ENCODE assay signal across 21 cellular contexts in the genomic region with DNA sequence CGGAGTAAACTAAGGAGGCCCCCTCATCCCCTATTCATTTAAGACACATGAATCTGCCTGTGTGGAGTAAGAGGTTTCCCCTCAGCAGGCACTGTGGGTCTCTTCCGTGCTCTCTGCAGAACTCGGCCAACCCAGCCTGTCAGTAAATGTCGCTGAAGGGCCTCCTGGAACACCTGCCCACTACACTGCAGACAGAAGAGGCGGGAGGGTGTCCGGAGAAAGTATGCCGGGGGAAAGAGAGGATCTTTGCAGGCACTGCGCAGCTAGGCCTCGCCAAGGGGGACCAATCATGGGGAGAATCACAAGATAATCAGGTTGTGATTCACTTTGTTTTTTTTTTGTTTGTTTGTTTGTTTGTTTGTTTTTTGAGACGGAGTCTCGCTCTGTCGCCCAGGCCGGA.
DNase-seq lines count a peak whose midpoint lies in the region; ATAC-seq, FAIRE-seq and TF ChIP-seq lines count a peak whose summit lies in the region.
"Had no signal": no experiment of that assay in that cellular context is flagged by ENCODE, and none has a peak within 500 bp of the region (broad histone marks: within the 10 kb centered on the region; RNA-seq: fewer than 3 reads in every experiment).

No MANE protein-coding gene starts in this region.

- no peaks in the 10 kb centered on the region for H3K9me3 ChIP-seq in HepG2 (ENCODE audit: low read length)
- H3K9me3 ChIP-seq: Peyer's patch had no signal

- H3K9me3 Mint-ChIP-seq in osteocyte (ENCODE audit: unreplicated experiment), result peaks cover 4% of the 10 kb centered on the region

- DNase-seq in AG20443 (ENCODE audit: low spot score) (peak; percentile 2), HEK293T (ENCODE audit: extremely low spot score) (peak; percentile 3), iPS-NIHi7 (ENCODE audit: extremely low spot score) (peak; percentile 6), osteocyte (ENCODE audit: extremely low spot score, unreplicated experiment) (peak; percentile 48), HepG2 (ENCODE audit: low spot score) (no peak), NCI-H2171 treated with DMSO at 0.1 percent for 48 hours (lab: John Stamatoyannopoulos, UW) (no peak), HCEC 1CT (no peak), hypothalamus (lab: John Stamatoyannopoulos, UW) (no peak)
- DNase-seq: DMS79, KBM-7, MM.1S, NCI-H1048, NCI-H1417 treated with DMSO at 0.1 percent for 48 hours, NCI-H187, NCI-H524 treated with DMSO at 0.1 percent for 48 hours, NCI-H82 had no signal

- POLR2A ChIA-PET in HEK293T (lab: Yijun Ruan, JAX), result no interaction called here
- POLR2A ChIA-PET in HepG2 (lab: Yijun Ruan, JAX), result no interaction called here

- no peak for TF ChIP-seq POLR2A in HepG2 (IDR thresholded peaks at IDR 0.05; ENCODE audit: insufficient read depth in 1 of 2, low read depth in 2 of 2, low read length in 2 of 2)

- no peak overlapping the region for H3K27ac Mint-ChIP-seq in osteocyte (ENCODE audit: unreplicated experiment)
- H3K27ac Mint-ChIP-seq: B cell had no signal

- no peaks in the 10 kb centered on the region for H3K36me3 Mint-ChIP-seq in osteocyte (ENCODE audit: unreplicated experiment)
- H3K36me3 Mint-ChIP-seq: CD14-positive monocyte had no signal

- ATAC-seq in HepG2, result no peak

- no peak for TF ChIP-seq RAD21 in HepG2 (CRISPR knock-in tag; IDR thresholded peaks at IDR 0.05)

- H3K9ac ChIP-seq in HepG2 (ENCODE audit: insufficient read depth, low read depth, low read length), result no peak overlapping the region

- in situ Hi-C loops in HepG2 (cut with HindIII; ENCODE audit: extremely low pct_ligation_motif_present, low pct_unique_long_range_greater_than_20kb), result no loop called here

- CTCF ChIA-PET in HEK293T (lab: Yijun Ruan, JAX) (no interaction called here), HepG2 (lab: Yijun Ruan, JAX; ENCODE audit: low intra/inter-chr PET ratio, low total read pairs) (no interaction called here)

- no peaks in the 10 kb centered on the region for H3K36me3 ChIP-seq in HepG2 (replicated peaks in 1 of 2; ENCODE audit: control insufficient read depth in 1 of 2, insufficient read depth in 2 of 2, low read length in 2 of 2)
- H3K36me3 ChIP-seq: Peyer's patch had no signal

- FAIRE-seq in HepG2 (lab: Jason Lieb, UNC), result no peak
- FAIRE-seq: A204.1, H54 had no signal

- TF ChIP-seq EP300 in HepG2 (IDR thresholded peaks at IDR 0.05; ENCODE audit: low read depth in 2 of 2, low read length in 2 of 2) (no peak), HepG2 (CRISPR knock-in tag; IDR thresholded peaks at IDR 0.05; ENCODE audit: borderline replicate concordance) (no peak)

- no peak overlapping the region for H3K27ac ChIP-seq in HepG2 (ENCODE audit: extremely low read length, insufficient read depth, low read length)
- H3K27ac ChIP-seq: Peyer's patch had no signal

- H3K4me1 Mint-ChIP-seq in osteocyte (ENCODE audit: unreplicated experiment), result no peaks in the 10 kb centered on the region
- H3K4me1 Mint-ChIP-seq: B cell had no signal

- H3K4me3 ChIP-seq in HepG2 (replicated peaks in 1 of 3; ENCODE audit: insufficient read depth in 1 of 3, low read depth in 2 of 3, low read length in 3 of 3), result no peak overlapping the region
- H3K4me3 ChIP-seq: Peyer's patch had no signal

- intact Hi-C loops in HepG2 (cut with micrococcal nuclease; ENCODE audit: unreplicated experiment), result no loop called here

- H3K79me2 ChIP-seq in HepG2 (ENCODE audit: insufficient read depth, low read length), result no peaks in the 10 kb centered on the region

- WGBS in HepG2 (ENCODE audit: low lambda C conversion rate), result 58% methylated on average over 13 of the region's 13 CpGs

- BruUV-seq in HepG2 (replicated peaks; lab: Mats Ljungman, UMichigan), result no TSS peak

- H2AFZ ChIP-seq in HepG2 (ENCODE audit: low read length), result no peak overlapping the region

- no peak overlapping the region for H3K4me2 ChIP-seq in HepG2 (ENCODE audit: low read depth, low read length)

- H3K4me1 ChIP-seq in HepG2 (ENCODE audit: insufficient read depth, low read length), result peaks cover under 1% of the 10 kb centered on the region; the same call in 1 of the 2 replicates
- H3K4me1 ChIP-seq: Peyer's patch had no signal

- no peak overlapping the region for H3K4me3 Mint-ChIP-seq in osteocyte (ENCODE audit: unreplicated experiment)
- H3K4me3 Mint-ChIP-seq: B cell, CD14-positive monocyte had no signal

- no peak for TF ChIP-seq CTCF in osteocyte (IDR thresholded peaks at IDR 0.05)
- TF ChIP-seq CTCF in HepG2 (CRISPR knock-in tag; IDR thresholded peaks at IDR 0.05), result no peak

- H3K27me3 Mint-ChIP-seq in osteocyte (ENCODE audit: unreplicated experiment), result peaks cover 7% of the 10 kb centered on the region

- H3K27me3 ChIP-seq in HepG2 (ENCODE audit: control insufficient read depth in 1 of 2, insufficient read depth in 2 of 2, low read length in 2 of 2), result 0 out of 5 replicates have a peak, but pooled peaks cover 0 to 2% of the 10 kb centered on the region in 2 experiments
- H3K27me3 ChIP-seq: Peyer's patch had no signal

- no peaks in the 10 kb centered on the region for H4K20me1 ChIP-seq in HepG2 (ENCODE audit: insufficient read depth, low read length)

TF ChIP-seq in HEK293T, 16 proteins besides CTCF, POLR2A, EP300 and RAD21:
- no peak for TF ChIP-seq NFRKB (IDR thresholded peaks at IDR 0.05)
- TF ChIP-seq, protein P1, sequence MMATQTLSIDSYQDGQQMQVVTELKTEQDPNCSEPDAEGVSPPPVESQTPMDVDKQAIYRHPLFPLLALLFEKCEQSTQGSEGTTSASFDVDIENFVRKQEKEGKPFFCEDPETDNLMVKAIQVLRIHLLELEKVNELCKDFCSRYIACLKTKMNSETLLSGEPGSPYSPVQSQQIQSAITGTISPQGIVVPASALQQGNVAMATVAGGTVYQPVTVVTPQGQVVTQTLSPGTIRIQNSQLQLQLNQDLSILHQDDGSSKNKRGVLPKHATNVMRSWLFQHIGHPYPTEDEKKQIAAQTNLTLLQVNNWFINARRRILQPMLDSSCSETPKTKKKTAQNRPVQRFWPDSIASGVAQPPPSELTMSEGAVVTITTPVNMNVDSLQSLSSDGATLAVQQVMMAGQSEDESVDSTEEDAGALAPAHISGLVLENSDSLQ (IDR thresholded peaks at IDR 0.05), result no peak
- no peak for TF ChIP-seq FOXM1 (IDR thresholded peaks at IDR 0.05; ENCODE audit: borderline replicate concordance)
- TF ChIP-seq FOXA1 (IDR thresholded peaks at IDR 0.05), result no peak
- no peak for TF ChIP-seq L3MBTL2 (conservative IDR thresholded peaks at IDR 0.05)
- TF ChIP-seq SP1 (IDR thresholded peaks at IDR 0.05), result no peak
- no peak for TF ChIP-seq HDGF (IDR thresholded peaks at IDR 0.05; ENCODE audit: borderline replicate concordance)
- TF ChIP-seq BHLHE40 (IDR thresholded peaks at IDR 0.05; ENCODE audit: borderline replicate concordance), result no peak
- TF ChIP-seq CTBP1 (IDR thresholded peaks at IDR 0.05; ENCODE audit: borderline replicate concordance), result no peak

TF ChIP-seq in HepG2, 621 proteins besides CTCF, POLR2A, EP300 and RAD21:
- TF ChIP-seq ZBTB21 (CRISPR knock-in tag; IDR thresholded peaks at IDR 0.05) (no peak), MXD4 (CRISPR knock-in tag; IDR thresholded peaks at IDR 0.05) (no peak), PTBP1 (IDR thresholded peaks at IDR 0.05; ENCODE audit: low read depth, low read length, poor library complexity, severe bottlenecking) (no peak), SP5 (CRISPR knock-in tag; IDR thresholded peaks at IDR 0.05; ENCODE audit: borderline replicate concordance, low read depth) (no peak), SNAI1 (CRISPR knock-in tag; IDR thresholded peaks at IDR 0.05; ENCODE audit: borderline replicate concordance) (no peak), TMF1 (CRISPR knock-in tag; IDR thresholded peaks at IDR 0.05; ENCODE audit: low read depth) (no peak), FOXJ3 (CRISPR knock-in tag; IDR thresholded peaks at IDR 0.05; ENCODE audit: borderline replicate concordance) (no peak), MBD4 (IDR thresholded peaks at IDR 0.05; ENCODE audit: borderline replicate concordance, low read length) (no peak), KDM4B (CRISPR knock-in tag; IDR thresholded peaks at IDR 0.05) (no peak), ZFY (CRISPR knock-in tag; IDR thresholded peaks at IDR 0.05) (no peak), SNAPC2 (CRISPR knock-in tag; IDR thresholded peaks at IDR 0.05) (no peak), SMC3 (IDR thresholded peaks at IDR 0.05; ENCODE audit: low read length) (no peak), ZNF562 (CRISPR knock-in tag; IDR thresholded peaks at IDR 0.05; ENCODE audit: borderline replicate concordance) (no peak), KLF11 (CRISPR knock-in tag; IDR thresholded peaks at IDR 0.05) (no peak)
- TF ChIP-seq, protein P2, sequence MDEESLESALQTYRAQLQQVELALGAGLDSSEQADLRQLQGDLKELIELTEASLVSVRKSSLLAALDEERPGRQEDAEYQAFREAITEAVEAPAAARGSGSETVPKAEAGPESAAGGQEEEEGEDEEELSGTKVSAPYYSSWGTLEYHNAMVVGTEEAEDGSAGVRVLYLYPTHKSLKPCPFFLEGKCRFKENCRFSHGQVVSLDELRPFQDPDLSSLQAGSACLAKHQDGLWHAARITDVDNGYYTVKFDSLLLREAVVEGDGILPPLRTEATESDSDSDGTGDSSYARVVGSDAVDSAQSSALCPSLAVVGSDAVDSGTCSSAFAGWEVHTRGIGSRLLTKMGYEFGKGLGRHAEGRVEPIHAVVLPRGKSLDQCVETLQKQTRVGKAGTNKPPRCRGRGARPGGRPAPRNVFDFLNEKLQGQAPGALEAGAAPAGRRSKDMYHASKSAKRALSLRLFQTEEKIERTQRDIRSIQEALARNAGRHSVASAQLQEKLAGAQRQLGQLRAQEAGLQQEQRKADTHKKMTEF (CRISPR knock-in tag; IDR thresholded peaks at IDR 0.05), result no peak
- TF ChIP-seq, protein P3, sequence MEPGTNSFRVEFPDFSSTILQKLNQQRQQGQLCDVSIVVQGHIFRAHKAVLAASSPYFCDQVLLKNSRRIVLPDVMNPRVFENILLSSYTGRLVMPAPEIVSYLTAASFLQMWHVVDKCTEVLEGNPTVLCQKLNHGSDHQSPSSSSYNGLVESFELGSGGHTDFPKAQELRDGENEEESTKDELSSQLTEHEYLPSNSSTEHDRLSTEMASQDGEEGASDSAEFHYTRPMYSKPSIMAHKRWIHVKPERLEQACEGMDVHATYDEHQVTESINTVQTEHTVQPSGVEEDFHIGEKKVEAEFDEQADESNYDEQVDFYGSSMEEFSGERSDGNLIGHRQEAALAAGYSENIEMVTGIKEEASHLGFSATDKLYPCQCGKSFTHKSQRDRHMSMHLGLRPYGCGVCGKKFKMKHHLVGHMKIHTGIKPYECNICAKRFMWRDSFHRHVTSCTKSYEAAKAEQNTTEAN (CRISPR knock-in tag; conservative IDR thresholded peaks at IDR 0.05), result no peak
TF ChIP-seq in HepG2: peak in this region for 0.

Comparison
In these comparisons a context has a peak if more than half of its experiments do, and no peak if none do; other contexts are left out.
1. DNase-seq: peak in AG20443 (single experiment), HEK293T (single experiment), iPS-NIHi7 (single experiment) and osteocyte (single experiment); none in HepG2 (single experiment), NCI-H2171 treated with DMSO at 0.1 percent for 48 hours (single experiment), HCEC 1CT (single experiment) and hypothalamus (0 of 51).